Comparison of ENCODE assay signal across 9 cellular contexts in the genomic region with DNA sequence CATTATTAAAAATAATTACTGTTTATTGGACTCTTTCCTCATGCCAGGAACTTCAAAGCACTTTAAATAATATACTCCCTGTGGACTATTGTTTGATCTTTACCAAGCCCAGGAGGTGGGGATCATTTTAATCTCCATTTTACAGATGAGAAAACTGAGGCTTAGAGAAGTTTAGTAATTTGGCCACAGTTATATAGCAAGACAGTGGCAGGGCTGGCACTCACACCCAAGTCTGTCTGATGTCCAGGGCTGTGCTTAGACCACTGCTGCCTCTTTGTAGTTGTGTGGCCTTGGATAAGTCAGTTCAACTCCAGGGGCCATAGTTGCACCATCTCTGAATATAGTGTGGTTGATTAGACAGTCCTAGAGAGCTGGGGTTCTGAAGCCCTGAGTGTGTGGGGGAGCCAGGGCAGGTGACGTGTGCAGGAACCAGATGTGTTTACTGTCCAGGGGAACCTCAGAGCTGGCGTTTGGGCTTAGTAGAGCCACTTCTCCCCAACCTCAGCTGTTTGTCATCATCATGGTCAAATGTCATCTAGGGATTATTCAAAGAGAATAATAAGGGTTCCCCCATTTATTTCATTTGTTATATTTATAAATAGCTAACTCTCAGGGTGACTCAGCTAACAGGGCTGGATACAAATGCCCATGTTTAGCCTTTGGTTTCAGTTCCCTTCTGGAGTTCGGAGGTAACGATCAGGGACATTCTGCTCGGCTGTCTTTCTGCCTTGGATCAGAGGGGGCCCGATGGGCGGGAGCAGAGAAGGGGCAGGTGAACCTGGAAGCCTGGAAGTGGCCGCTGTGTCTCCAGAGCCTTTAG.
A peak's percentile ranks its signal among the peaks of the same experiment; 100 is the strongest.
DNase-seq lines count a peak whose midpoint lies in the region; ATAC-seq, FAIRE-seq and TF ChIP-seq lines count a peak whose summit lies in the region.
"Had no signal": no experiment of that assay in that cellular context is flagged by ENCODE, and none has a peak within 500 bp of the region (broad histone marks: within the 10 kb centered on the region; RNA-seq: fewer than 3 reads in every experiment).

No MANE protein-coding gene starts in this region.

- no peak for TF ChIP-seq CTCF in type B pancreatic cell (conservative IDR thresholded peaks at IDR 0.05)

- H3K9me3 Mint-ChIP-seq in memory B cell: no peaks in the 10 kb centered on the region
- H3K9me3 Mint-ChIP-seq in type B pancreatic cell: no peaks in the 10 kb centered on the region

- H3K27ac Mint-ChIP-seq in memory B cell (peak overlapping the region; percentile 76), type B pancreatic cell (no peak overlapping the region)

- H3K4me1 Mint-ChIP-seq in memory B cell (peaks cover 9% of the 10 kb centered on the region), type B pancreatic cell (ENCODE audit: unreplicated experiment) (peaks cover 24% of the 10 kb centered on the region)

- ATAC-seq in GM18517 (IDR thresholded peaks at IDR 0.05; ENCODE audit: unreplicated experiment) (peak; percentile 77), GM21737 (IDR thresholded peaks at IDR 0.05; ENCODE audit: unreplicated experiment) (peak; percentile 68), HG03565 (IDR thresholded peaks at IDR 0.05; ENCODE audit: unreplicated experiment) (peak; percentile 70), memory B cell (ENCODE audit: low read depth) (peak; percentile 85)

- no peaks in the 10 kb centered on the region for H3K27me3 Mint-ChIP-seq in memory B cell
- no peaks in the 10 kb centered on the region for H3K27me3 Mint-ChIP-seq in type B pancreatic cell

- H3K4me3 Mint-ChIP-seq in memory B cell: peak overlapping the region; percentile 47
- no peak overlapping the region for H3K4me3 Mint-ChIP-seq in type B pancreatic cell

- H3K36me3 Mint-ChIP-seq in memory B cell: peaks cover 17% of the 10 kb centered on the region
- H3K36me3 Mint-ChIP-seq in type B pancreatic cell: peaks cover 16% of the 10 kb centered on the region

- DNase-seq in memory B cell (ENCODE audit: low spot score in 2 of 2): peak; percentile 21 to 30
- no peak for DNase-seq in DMS 273 (lab: John Stamatoyannopoulos, UW; ENCODE audit: unreplicated experiment)
- DNase-seq in type B pancreatic cell (ENCODE audit: extremely low spot score, unreplicated experiment): no peak
- no peak for DNase-seq in NCI-H526 treated with DMSO at 0.1 percent for 48 hours (lab: John Stamatoyannopoulos, UW)
- no peak for DNase-seq in urothelium cell line (ENCODE audit: low spot score)

- no peak for FAIRE-seq in urothelium cell line (lab: Jason Lieb, UNC)
- FAIRE-seq: bronchial epithelial cell had no signal

Comparison
In these comparisons a context has a peak if more than half of its experiments do, and no peak if none do; other contexts are left out.
1. DNase-seq: peak in memory B cell (2 of 2); none in DMS 273 (single experiment), type B pancreatic cell (single experiment), NCI-H526 treated with DMSO at 0.1 percent for 48 hours (single experiment) and urothelium cell line (single experiment).
2. Peak in every context shown above with its lines, with median percentiles within 50 percentile points of each other: ATAC-seq.